Comparison of ENCODE assay signal across 19 cellular contexts in genomic region chr5:77683171-77683732, GRCh38. TPM values are rescaled to one million over a fixed set of nuclear protein-coding genes. Genes with fewer than 3 reads are reported as not detected.
DNase-seq lines count a peak whose midpoint lies in the region; FAIRE-seq and TF ChIP-seq lines count a peak whose summit lies in the region.
"Had no signal": no experiment of that assay in that cellular context is flagged by ENCODE, and none has a peak within 500 bp of the region (broad histone marks: within the 10 kb centered on the region; RNA-seq: fewer than 3 reads in every experiment).

No MANE protein-coding gene starts in this region.

- no peak for TF ChIP-seq CTCF in bronchial epithelial cell (IDR thresholded peaks at IDR 0.05; ENCODE audit: insufficient read depth, low read length, severe bottlenecking)
- TF ChIP-seq CTCF in adrenal gland (IDR thresholded peaks at IDR 0.05), result no peak

- DNase-seq in GM04504 (ENCODE audit: low read depth) (peak; percentile 5), bronchial epithelial cell (ENCODE audit: low read depth) (peak; percentile 26), mesenchymal stem cell (no peak), stromal cell of bone marrow (ENCODE audit: low read depth) (peak; percentile 32), adrenal gland (no peak)
- no peak for DNase-seq in NK-92 treated with Interleukin-12 subunit alpha and Interleukin-12 subunit beta, amount 100 ng/mL, for 24 hours (lab: John Stamatoyannopoulos, UW)
- DNase-seq in activated CD8-positive, alpha-beta memory T cell treated with anti-CD3 and anti-CD28 coated beads, Interleukin-2, amount 50 U/mL, for 48 hours, result no peak
- DNase-seq: ACHN; CD8-positive, alpha-beta memory T cell; H7; MM.1S; NCI-H1105; NCI-H1694 treated with DMSO at 0.1 percent for 48 hours; NCI-H446; NCI-H748 treated with DMSO at 0.1 percent for 48 hours; SHP77 had no signal

- no peak for FAIRE-seq in bronchial epithelial cell (lab: Jason Lieb, UNC)
- FAIRE-seq: HepG2, RCC 7860 had no signal

- peak overlapping the region; percentile 79 for H3K9ac ChIP-seq in mesenchymal stem cell (ENCODE audit: low read length)
- H3K9ac ChIP-seq: BLaER1 had no signal

- H3K4me3 ChIP-seq in bronchial epithelial cell (ENCODE audit: low read depth, low read length) (no peak overlapping the region), mesenchymal stem cell (ENCODE audit: insufficient read depth in 1 of 2, low read depth in 1 of 2, low read length in 2 of 2) (peak overlapping the region in 1 of 2 experiments; percentile 23), adrenal gland (no peak overlapping the region)
- H3K4me3 ChIP-seq: BLaER1 had no signal

- H3K27me3 ChIP-seq in bronchial epithelial cell (ENCODE audit: control insufficient read depth, insufficient read depth, low read length), result no peaks in the 10 kb centered on the region
- H3K27me3 ChIP-seq in mesenchymal stem cell (ENCODE audit: control insufficient read depth in 1 of 2, insufficient read depth in 1 of 2, low read length in 2 of 2), result no peaks in the 10 kb centered on the region
- H3K27me3 ChIP-seq in adrenal gland, result no peaks in the 10 kb centered on the region
- H3K27me3 ChIP-seq: BLaER1 had no signal

- H3K18ac ChIP-seq in mesenchymal stem cell (ENCODE audit: low read depth in 1 of 2, low read length in 2 of 2), result no peak overlapping the region

- no peaks in the 10 kb centered on the region for H3K36me3 ChIP-seq in bronchial epithelial cell (ENCODE audit: control insufficient read depth, insufficient read depth, low read length)
- H3K36me3 ChIP-seq in mesenchymal stem cell (ENCODE audit: control insufficient read depth in 1 of 2, insufficient read depth in 2 of 2, low read depth in 1 of 2, low read length in 2 of 2), result peaks cover 0 to 16% of the 10 kb centered on the region in 2 experiments
- H3K36me3 ChIP-seq in adrenal gland (replicated peaks in 1 of 2), result peaks cover 0 to 2% of the 10 kb centered on the region in 2 donors

- H2BK15ac ChIP-seq in mesenchymal stem cell (ENCODE audit: low read depth, poor library complexity, severe bottlenecking), result no peak overlapping the region

- no peak overlapping the region for H2BK12ac ChIP-seq in mesenchymal stem cell (ENCODE audit: low read length in 2 of 2)

- H3K4me1 ChIP-seq in mesenchymal stem cell (ENCODE audit: control insufficient read depth, insufficient read depth, low read depth, low read length) (no peaks in the 10 kb centered on the region), adrenal gland (replicated peaks in 1 of 2) (no peaks in the 10 kb centered on the region)
- H3K4me1 ChIP-seq: BLaER1 had no signal

- H3K9me3 ChIP-seq in mesenchymal stem cell (ENCODE audit: control insufficient read depth, low read length) (no peaks in the 10 kb centered on the region), adrenal gland (replicated peaks in 1 of 3) (no peaks in the 10 kb centered on the region)
- H3K9me3 ChIP-seq: BLaER1 had no signal

- WGBS in mesenchymal stem cell, result 95% methylated on average over 5 of the region's 6 CpGs
- WGBS in adrenal gland, 4 donors, result 92 to 94% (median 93%) methylated on average over 6 of the region's 6 CpGs

- H4K91ac ChIP-seq in mesenchymal stem cell (ENCODE audit: low read length), result no peak overlapping the region

- H3K14ac ChIP-seq in mesenchymal stem cell (ENCODE audit: low read length in 2 of 2), result no peak overlapping the region

- H4K8ac ChIP-seq in mesenchymal stem cell (ENCODE audit: low read length), result no peak overlapping the region

- H2AFZ ChIP-seq in mesenchymal stem cell (ENCODE audit: low read depth, low read length), result no peak overlapping the region

- no peaks in the 10 kb centered on the region for H3K79me1 ChIP-seq in mesenchymal stem cell (replicated peaks; ENCODE audit: low read length, poor library complexity, severe bottlenecking)

- no peak for TF ChIP-seq POLR2A in adrenal gland (IDR thresholded peaks at IDR 0.05)

- no peak overlapping the region for H3K27ac ChIP-seq in mesenchymal stem cell (ENCODE audit: low read length, poor library complexity, severe bottlenecking)
- H3K27ac ChIP-seq in adrenal gland, result no peak overlapping the region
- H3K27ac ChIP-seq: BLaER1 had no signal

- no peak overlapping the region for H2BK120ac ChIP-seq in mesenchymal stem cell (ENCODE audit: low read depth, low read length)

- H3K4me2 ChIP-seq in mesenchymal stem cell (ENCODE audit: low read length, poor library complexity, severe bottlenecking), result no peak overlapping the region
- H3K4me2 ChIP-seq: BLaER1 had no signal

- H3K23ac ChIP-seq in mesenchymal stem cell (ENCODE audit: low read length in 2 of 2), result no peak overlapping the region

- intact Hi-C loops in adrenal gland (cut with DNase I), result no loop called here

- H2BK5ac ChIP-seq in mesenchymal stem cell (ENCODE audit: low read depth, low read length, poor library complexity, severe bottlenecking), result no peak overlapping the region

- H2AK5ac ChIP-seq in mesenchymal stem cell (ENCODE audit: low read length, severe bottlenecking), result no peak overlapping the region

- no peak overlapping the region for H3K4ac ChIP-seq in mesenchymal stem cell (ENCODE audit: low read depth in 1 of 2, low read length in 2 of 2)

RNA-seq across cellular contexts. Expression of gene OTP, which starts 44.7 kb away (rescaled TPM):
- total RNA-seq in bronchial epithelial cell (not detected in 2 replicates), adrenal gland (under 1 TPM in 1 of 8 donors, not detected in 7; 0.10 TPM)
- not detected for polyA plus RNA-seq in mesenchymal stem cell (2013, experiment 1 of 2)
- not detected for polyA plus RNA-seq in mesenchymal stem cell (2013, experiment 2 of 2)
- polyA plus RNA-seq in adrenal gland, result not detected
- total RNA-seq: CD8-positive, alpha-beta memory T cell; H7; HepG2 had no signal
- polyA plus RNA-seq: CD8-positive, alpha-beta memory T cell; HepG2 had no signal

Comparison
In these comparisons a context has a peak if more than half of its experiments do, and no peak if none do; other contexts are left out.
1. DNase-seq: peak in GM04504 (single experiment), bronchial epithelial cell (single experiment) and stromal cell of bone marrow (single experiment); none in mesenchymal stem cell (single experiment), NK-92 treated with Interleukin-12 subunit alpha and Interleukin-12 subunit beta, amount 100 ng/mL, for 24 hours (single experiment), activated CD8-positive, alpha-beta memory T cell treated with anti-CD3 and anti-CD28 coated beads, Interleukin-2, amount 50 U/mL, for 48 hours (single experiment) and adrenal gland (0 of 7).